16 cellular contexts compared by ENCODE assay signal in the genomic region with DNA sequence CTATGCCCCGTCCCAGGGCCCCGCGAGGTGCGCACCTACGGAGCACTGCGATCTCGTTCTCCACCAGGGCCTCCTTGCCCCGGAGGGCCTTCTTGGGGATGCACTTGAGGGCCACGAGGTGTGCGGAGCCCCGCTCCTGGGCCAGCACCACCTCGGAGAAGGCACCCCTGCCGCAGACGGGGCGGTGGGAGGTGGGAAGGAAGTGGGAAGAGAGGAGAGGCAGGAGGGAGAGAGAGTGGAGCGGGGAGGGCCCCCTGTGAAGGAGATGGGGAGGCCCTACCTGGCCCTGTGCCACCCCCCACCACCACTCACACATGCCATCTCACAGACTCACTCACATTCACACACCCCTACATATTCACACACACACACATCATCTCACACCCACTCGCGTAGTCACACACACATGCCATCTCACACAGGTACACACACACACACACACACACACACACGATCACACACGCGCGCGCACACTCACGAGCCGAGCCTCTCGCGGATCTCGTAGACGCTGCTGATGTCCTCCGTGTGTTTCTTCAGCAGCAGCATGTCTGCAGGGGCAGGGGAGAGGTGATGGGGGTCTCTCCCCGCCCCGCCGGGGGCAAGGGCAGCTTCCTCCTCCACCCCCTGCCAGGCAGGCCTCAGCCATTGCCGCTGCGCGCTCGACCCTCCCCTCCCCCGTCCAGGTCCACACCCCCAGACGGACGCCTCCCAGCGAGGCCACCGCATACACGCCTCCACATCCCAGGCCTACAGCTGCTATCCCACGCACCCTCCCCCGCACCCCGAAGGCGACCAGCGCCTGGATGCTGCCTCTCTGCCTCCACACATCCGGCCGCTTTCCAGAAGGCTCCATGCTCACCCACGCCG. TPM values are rescaled to one million over a fixed set of nuclear protein-coding genes. Genes with fewer than 3 reads are reported as not detected.
A peak's percentile ranks its signal among the peaks of the same experiment; 100 is the strongest.
DNase-seq lines count a peak whose midpoint lies in the region; ATAC-seq, FAIRE-seq and TF ChIP-seq lines count a peak whose summit lies in the region.
"Had no signal": no experiment of that assay in that cellular context is flagged by ENCODE, and none has a peak within 500 bp of the region (broad histone marks: within the 10 kb centered on the region; RNA-seq: fewer than 3 reads in every experiment).

No MANE protein-coding gene starts in this region.

- no peak for TF ChIP-seq EP300 in K562 (IDR thresholded peaks at IDR 0.05; ENCODE audit: low read length)

- TF ChIP-seq RAD21 in K562 (CRISPR knock-in tag; conservative IDR thresholded peaks at IDR 0.05 in 1 of 2, IDR thresholded peaks at IDR 0.05 in 1 of 2): no peak

- no peak for DNase-seq in left ventricle myocardium inferior
- DNase-seq in left ventricle myocardium superior: no peak
- DNase-seq in K562 (ENCODE audit: extremely low read depth in 1 of 4, low spot score in 3 of 4): peak; percentile 38 to 72 (median 58)
- peak; percentile 19 to 39 for DNase-seq in mesothelial cell of epicardium (ENCODE audit: low spot score in 2 of 2, unreplicated experiment in 2 of 2)
- no peak for DNase-seq in urothelium cell line (ENCODE audit: low spot score)
- no peak for DNase-seq in DMS53 (lab: John Stamatoyannopoulos, UW)
- no peak for DNase-seq in activated effector memory CD4-positive, alpha-beta T cell treated with anti-CD3 and anti-CD28 coated beads, Interleukin-2, amount 50 U/mL, for 16 hours
- DNase-seq: activated CD8-positive, alpha-beta memory T cell treated with anti-CD3 and anti-CD28 coated beads, Interleukin-2, amount 10 ng/mL, durations not matched to agents 7 days and 5 days; NCI-H1092 treated with DMSO at 0.1 percent for 48 hours; NCI-H345 had no signal

- FAIRE-seq in K562 (lab: Jason Lieb, UNC) (peak; percentile 6), urothelium cell line (lab: Jason Lieb, UNC) (peak; percentile 81)
- FAIRE-seq: colon had no signal

- CTCF ChIA-PET in K562 (lab: Yijun Ruan, JAX; ENCODE audit: low intra/inter-chr PET ratio): no interaction called here

- POLR2A ChIA-PET in K562 (lab: Yijun Ruan, JAX): no interaction called here

- H3K4me3 Mint-ChIP-seq in mesothelial cell of epicardium: peak overlapping the region; percentile 55
- H3K4me3 Mint-ChIP-seq: activated CD8-positive, alpha-beta memory T cell treated with anti-CD3 and anti-CD28 coated beads, Interleukin-2, amount 10 ng/mL, durations not matched to agents 7 days and 5 days had no signal

- no TSS peak for BruUV-seq in K562 (replicated peaks; lab: Mats Ljungman, UMichigan)

- no peak for TF ChIP-seq CTCF in left ventricle myocardium inferior (IDR thresholded peaks at IDR 0.05; ENCODE audit: borderline replicate concordance)
- TF ChIP-seq CTCF in K562 (IDR thresholded peaks at IDR 0.05 in 2 of 3, conservative IDR thresholded peaks at IDR 0.05 in 1 of 3; ENCODE audit: insufficient read depth in 2 of 3, low read depth in 1 of 3, low read length in 3 of 3): no peak
- TF ChIP-seq CTCF in mesothelial cell of epicardium (IDR thresholded peaks at IDR 0.05; ENCODE audit: unreplicated experiment): no peak

- no peaks in the 10 kb centered on the region for H4K20me1 ChIP-seq in K562 (replicated peaks; ENCODE audit: control insufficient read depth, insufficient read depth, low read length)

- peak overlapping the region; percentile 69 for H3K4me2 ChIP-seq in K562 (ENCODE audit: insufficient read depth, low read length)
- H3K4me2 ChIP-seq: hepatocyte had no signal

- H3K9me3 ChIP-seq in left ventricle myocardium inferior (replicated peaks) (no peaks in the 10 kb centered on the region), K562 (replicated peaks; ENCODE audit: control insufficient read depth, insufficient read depth, low read depth, low read length) (no peaks in the 10 kb centered on the region)
- H3K9me3 ChIP-seq: SJSA1 had no signal

- H3K4me3 ChIP-seq in left ventricle myocardium inferior (peak overlapping the region; percentile 14), K562 (no peak overlapping the region; the same call in 1 of the 2 replicates)
- H3K4me3 ChIP-seq: hepatocyte, SJSA1, skin epidermis had no signal

- H3K27ac ChIP-seq in left ventricle myocardium inferior (replicated peaks) (no peak overlapping the region), K562 (ENCODE audit: extremely low read depth, low read depth, low read length) (peak overlapping the region; percentile 19; the same call in 1 of the 3 replicates)
- H3K27ac ChIP-seq: hepatocyte, SJSA1, skin epidermis had no signal

- peaks cover 29% of the 10 kb centered on the region for H3K27me3 Mint-ChIP-seq in mesothelial cell of epicardium (ENCODE audit: low read depth)

- H3K36me3 Mint-ChIP-seq in mesothelial cell of epicardium: peaks cover 2% of the 10 kb centered on the region
- H3K36me3 Mint-ChIP-seq: activated CD8-positive, alpha-beta memory T cell treated with anti-CD3 and anti-CD28 coated beads, Interleukin-2, amount 10 ng/mL, durations not matched to agents 7 days and 5 days had no signal

- H3K4me1 Mint-ChIP-seq in mesothelial cell of epicardium: peaks cover 9% of the 10 kb centered on the region

- no peak for TF ChIP-seq POLR2A in K562 (conservative IDR thresholded peaks at IDR 0.05)

- no peaks in the 10 kb centered on the region for H3K4me1 ChIP-seq in left ventricle myocardium inferior
- peaks cover 28 to 60% of the 10 kb centered on the region in 2 experiments for H3K4me1 ChIP-seq in K562 (replicated peaks in 1 of 2; ENCODE audit: control insufficient read depth in 2 of 2, insufficient read depth in 2 of 2, low read length in 2 of 2)
- H3K4me1 ChIP-seq: SJSA1 had no signal

- no peaks in the 10 kb centered on the region for H3K36me3 ChIP-seq in left ventricle myocardium inferior
- no peaks in the 10 kb centered on the region for H3K36me3 ChIP-seq in K562 (ENCODE audit: control insufficient read depth, insufficient read depth, low read length)
- H3K36me3 ChIP-seq: SJSA1 had no signal

- in situ Hi-C loops in K562 (cut with MboI): no loop called here

- peak overlapping the region in 1 of 2 experiments; percentile 68; a peak in 1 of 4 replicates for H3K9ac ChIP-seq in K562 (ENCODE audit: insufficient read depth in 1 of 2, low read depth in 2 of 2, low read length in 2 of 2)

- intact Hi-C loops in left ventricle myocardium inferior (cut with micrococcal nuclease): no loop called here
- intact Hi-C loops in left ventricle myocardium superior (cut with micrococcal nuclease): no loop called here
- intact Hi-C loops in K562 (cut with micrococcal nuclease): no loop called here

- H3K27ac Mint-ChIP-seq in mesothelial cell of epicardium: no peak overlapping the region
- H3K27ac Mint-ChIP-seq: activated CD8-positive, alpha-beta memory T cell treated with anti-CD3 and anti-CD28 coated beads, Interleukin-2, amount 10 ng/mL, durations not matched to agents 7 days and 5 days had no signal

- H3K9me3 Mint-ChIP-seq in mesothelial cell of epicardium: peaks cover 3% of the 10 kb centered on the region

- H3K27me3 ChIP-seq in left ventricle myocardium inferior (ENCODE audit: low read depth): peaks cover 20% of the 10 kb centered on the region
- H3K27me3 ChIP-seq in K562 (ENCODE audit: control insufficient read depth in 2 of 2, insufficient read depth in 2 of 2, low read length in 2 of 2): no peaks in the 10 kb centered on the region

- H3K9me1 ChIP-seq in K562 (ENCODE audit: control insufficient read depth, insufficient read depth, low read length): no peaks in the 10 kb centered on the region

- no peaks in the 10 kb centered on the region; the same call in 2 of the 3 replicates for H3K79me2 ChIP-seq in K562 (ENCODE audit: control insufficient read depth, insufficient read depth, low read length)
- H3K79me2 ChIP-seq: hepatocyte had no signal

- ATAC-seq in left ventricle myocardium superior (no peak), K562 (peak; percentile 27), HG03457 (IDR thresholded peaks at IDR 0.05; ENCODE audit: unreplicated experiment) (no peak)
- ATAC-seq: activated CD8-positive, alpha-beta memory T cell treated with anti-CD3 and anti-CD28 coated beads, Interleukin-2, amount 10 ng/mL, durations not matched to agents 7 days and 5 days had no signal

- WGBS in K562 (ENCODE audit: insufficient coverage, low coverage, missing lambda C conversion rate): 62% methylated on average over 10 of the region's 52 CpGs

- peak overlapping the region; percentile 66 for H2AFZ ChIP-seq in K562 (ENCODE audit: low read depth, low read length)
- H2AFZ ChIP-seq: hepatocyte had no signal

RNA-seq across cellular contexts. Expression of a gene that starts 0.8 kb away (rescaled TPM):
- total RNA-seq in left ventricle myocardium inferior (6.1 TPM), left ventricle myocardium superior (14.5 TPM), K562 (2014; rRNA removed) (1.3 and 1.4 TPM in 2 replicates), K562 (2014; rRNA removed; fragmentation: Illumina TruSeq; extraction: Trizol) (0.25 and 0.48 TPM in 2 replicates), K562 (2015; rRNA removed; fragmentation: Illumina TruSeq; extraction: Trizol) (0.51 and 0.79 TPM in 2 replicates), K562 (2021) (1.9 and 2.2 TPM in 2 replicates), mesothelial cell of epicardium (28.2 to 35.1 TPM (median 28.5 TPM) in 3 replicates)
- total RNA-seq in K562 (2011; cell fraction: chromatin; rRNA removed; ENCODE audit: low replicate concordance): 17.5 and 43.4 TPM in 2 replicates
- total RNA-seq in K562 (2011; cell fraction: nucleolus; rRNA removed): 37.0 TPM in 2 replicates
- 18.2 and 26.2 TPM in 2 replicates for total RNA-seq in K562 (2011; cell fraction: nucleoplasm; rRNA removed)
- polyA plus RNA-seq in K562 (2011; rRNA removed) (7.5 and 23.6 TPM in 2 replicates), K562 (2014; fragmentation: Illumina TruSeq; extraction: Trizol) (1.0 and 1.2 TPM in 2 replicates), K562 (2014; fragmentation: Nextera tagmentation; extraction: Ambion mirVana) (under 1 TPM in 1 of 2 experiments, not detected in 1; 0.13 TPM), K562 (2014; rRNA removed) (1.7 and 2.5 TPM in 2 replicates)
- 10.0 and 17.5 TPM in 2 replicates for polyA plus RNA-seq in K562 (2011; cell fraction: cytosol; rRNA removed)
- 100 and 212 TPM in 2 replicates for polyA plus RNA-seq in K562 (2011; cell fraction: nucleus; rRNA removed)
- 6.0 and 17.0 TPM in 2 replicates for polyA plus RNA-seq in K562 (2012)
- 3.5 and 6.7 TPM in 2 replicates for polyA minus RNA-seq in K562 (2011; rRNA and poly(A)+ RNA removed)
- polyA minus RNA-seq in K562 (2011; cell fraction: cytosol; rRNA and poly(A)+ RNA removed): 2.9 and 11.2 TPM in 2 replicates
- 20.6 and 48.3 TPM in 2 replicates for polyA minus RNA-seq in K562 (2011; cell fraction: nucleus; rRNA and poly(A)+ RNA removed)
- total RNA-seq: activated CD8-positive, alpha-beta memory T cell treated with anti-CD3 and anti-CD28 coated beads, Interleukin-2, amount 10 ng/mL, durations not matched to agents 7 days and 5 days; SJSA1 had no signal

RNA-seq across cellular contexts. Expression of a gene that starts 15.0 kb away (rescaled TPM):
- total RNA-seq in left ventricle myocardium inferior: 229 TPM
- 208 TPM for total RNA-seq in left ventricle myocardium superior
- 456 and 1,096 TPM in 2 replicates for total RNA-seq in K562 (2011; cell fraction: chromatin; rRNA removed; ENCODE audit: low replicate concordance)
- total RNA-seq in K562 (2011; cell fraction: nucleolus; rRNA removed): 646 and 663 TPM in 2 replicates
- total RNA-seq in K562 (2011; cell fraction: nucleoplasm; rRNA removed): 500 and 510 TPM in 2 replicates
- total RNA-seq in K562 (2014; rRNA removed): 29.6 and 45.6 TPM in 2 replicates
- total RNA-seq in K562 (2014; rRNA removed; fragmentation: Illumina TruSeq; extraction: Trizol): 24.7 and 34.3 TPM in 2 replicates
- total RNA-seq in K562 (2015; rRNA removed; fragmentation: Illumina TruSeq; extraction: Trizol): 30.3 and 31.0 TPM in 2 replicates
- total RNA-seq in K562 (2021): 122 and 144 TPM in 2 replicates
- polyA plus RNA-seq in K562 (2011; rRNA removed): 139 and 294 TPM in 2 replicates
- polyA plus RNA-seq in K562 (2011; cell fraction: cytosol; rRNA removed): 237 and 320 TPM in 2 replicates
- 1,046 and 1,667 TPM in 2 replicates for polyA plus RNA-seq in K562 (2011; cell fraction: nucleus; rRNA removed)
- 94.9 and 162 TPM in 2 replicates for polyA plus RNA-seq in K562 (2012)
- polyA plus RNA-seq in K562 (2014; fragmentation: Illumina TruSeq; extraction: Trizol): 73.5 and 87.0 TPM in 2 replicates
- 1 to 10 TPM in 1 of 2 experiments, under 1 TPM in 1; 0.68 to 1.7 TPM for polyA plus RNA-seq in K562 (2014; fragmentation: Nextera tagmentation; extraction: Ambion mirVana)
- 76.7 and 77.6 TPM in 2 replicates for polyA plus RNA-seq in K562 (2014; rRNA removed)
- 85.5 and 108 TPM in 2 replicates for polyA minus RNA-seq in K562 (2011; rRNA and poly(A)+ RNA removed)
- 134 and 269 TPM in 2 replicates for polyA minus RNA-seq in K562 (2011; cell fraction: cytosol; rRNA and poly(A)+ RNA removed)
- 124 and 281 TPM in 2 replicates for polyA minus RNA-seq in K562 (2011; cell fraction: nucleus; rRNA and poly(A)+ RNA removed)
- total RNA-seq in mesothelial cell of epicardium: 65.3 to 68.0 TPM (median 65.6 TPM) in 3 replicates
- total RNA-seq: OCI-LY7 had no signal

RNA-seq across cellular contexts. Expression of a gene that starts 25.8 kb away (rescaled TPM):
- total RNA-seq in left ventricle myocardium inferior (not detected), left ventricle myocardium superior (0.10 TPM), K562 (2014; rRNA removed) (10.6 and 17.8 TPM in 2 replicates), K562 (2014; rRNA removed; fragmentation: Illumina TruSeq; extraction: Trizol) (2.5 and 3.2 TPM in 2 replicates), K562 (2015; rRNA removed; fragmentation: Illumina TruSeq; extraction: Trizol) (4.6 and 5.2 TPM in 2 replicates), K562 (2021) (13.0 and 14.1 TPM in 2 replicates), mesothelial cell of epicardium (3.5 to 4.2 TPM (median 3.7 TPM) in 3 replicates)
- 2.3 and 6.4 TPM in 2 replicates for total RNA-seq in K562 (2011; cell fraction: chromatin; rRNA removed; ENCODE audit: low replicate concordance)
- total RNA-seq in K562 (2011; cell fraction: nucleolus; rRNA removed): 6.8 and 7.3 TPM in 2 replicates
- total RNA-seq in K562 (2011; cell fraction: nucleoplasm; rRNA removed): 3.4 and 3.9 TPM in 2 replicates
- polyA plus RNA-seq in K562 (2011; rRNA removed) (8.8 and 20.5 TPM in 2 replicates), K562 (2014; fragmentation: Illumina TruSeq; extraction: Trizol) (5.5 and 7.1 TPM in 2 replicates), K562 (2014; fragmentation: Nextera tagmentation; extraction: Ambion mirVana) (under 1 TPM; 0.11 to 0.31 TPM), K562 (2014; rRNA removed) (8.4 and 9.2 TPM in 2 replicates)
- 22.4 and 26.1 TPM in 2 replicates for polyA plus RNA-seq in K562 (2011; cell fraction: cytosol; rRNA removed)
- polyA plus RNA-seq in K562 (2011; cell fraction: nucleus; rRNA removed): 11.9 and 18.7 TPM in 2 replicates
- polyA plus RNA-seq in K562 (2012): 7.4 and 10.8 TPM in 2 replicates
- 5.2 and 5.5 TPM in 2 replicates for polyA minus RNA-seq in K562 (2011; rRNA and poly(A)+ RNA removed)
- polyA minus RNA-seq in K562 (2011; cell fraction: cytosol; rRNA and poly(A)+ RNA removed): 7.3 and 20.2 TPM in 2 replicates
- 2.7 and 6.7 TPM in 2 replicates for polyA minus RNA-seq in K562 (2011; cell fraction: nucleus; rRNA and poly(A)+ RNA removed)
- total RNA-seq: OCI-LY7 had no signal

RNA-seq across cellular contexts. Expression of a gene that starts 51.4 kb away (rescaled TPM):
- total RNA-seq in left ventricle myocardium inferior (80.8 TPM), left ventricle myocardium superior (91.6 TPM), K562 (2014; rRNA removed) (156 and 184 TPM in 2 replicates), K562 (2014; rRNA removed; fragmentation: Illumina TruSeq; extraction: Trizol) (206 and 225 TPM in 2 replicates), K562 (2015; rRNA removed; fragmentation: Illumina TruSeq; extraction: Trizol) (170 and 173 TPM in 2 replicates), K562 (2021) (261 and 262 TPM in 2 replicates), mesothelial cell of epicardium (116 to 121 TPM (median 118 TPM) in 3 replicates)
- total RNA-seq in K562 (2011; cell fraction: chromatin; rRNA removed; ENCODE audit: low replicate concordance): 194 and 313 TPM in 2 replicates
- total RNA-seq in K562 (2011; cell fraction: nucleolus; rRNA removed): 389 and 398 TPM in 2 replicates
- total RNA-seq in K562 (2011; cell fraction: nucleoplasm; rRNA removed): 299 and 322 TPM in 2 replicates
- polyA plus RNA-seq in K562 (2011; rRNA removed) (157 and 186 TPM in 2 replicates), K562 (2014; fragmentation: Illumina TruSeq; extraction: Trizol) (188 and 219 TPM in 2 replicates), K562 (2014; fragmentation: Nextera tagmentation; extraction: Ambion mirVana) (100 to 1,000 TPM; 562 to 683 TPM), K562 (2014; rRNA removed) (175 and 176 TPM in 2 replicates)
- 164 and 227 TPM in 2 replicates for polyA plus RNA-seq in K562 (2011; cell fraction: cytosol; rRNA removed)
- 115 and 116 TPM in 2 replicates for polyA plus RNA-seq in K562 (2011; cell fraction: nucleus; rRNA removed)
- 235 and 441 TPM in 2 replicates for polyA plus RNA-seq in K562 (2012)
- 177 and 181 TPM in 2 replicates for polyA minus RNA-seq in K562 (2011; rRNA and poly(A)+ RNA removed)
- 74.4 and 86.4 TPM in 2 replicates for polyA minus RNA-seq in K562 (2011; cell fraction: cytosol; rRNA and poly(A)+ RNA removed)
- polyA minus RNA-seq in K562 (2011; cell fraction: nucleus; rRNA and poly(A)+ RNA removed): 30.8 and 43.7 TPM in 2 replicates

RNA-seq across cellular contexts. Expression of a gene that starts 51.9 kb away (rescaled TPM):
- total RNA-seq in left ventricle myocardium inferior (16.0 TPM), left ventricle myocardium superior (16.5 TPM), K562 (2014; rRNA removed) (3.9 and 6.0 TPM in 2 replicates), K562 (2014; rRNA removed; fragmentation: Illumina TruSeq; extraction: Trizol) (0.80 and 1.4 TPM in 2 replicates), K562 (2015; rRNA removed; fragmentation: Illumina TruSeq; extraction: Trizol) (2.8 and 3.1 TPM in 2 replicates), K562 (2021) (6.9 and 7.1 TPM in 2 replicates), mesothelial cell of epicardium (15.4 to 18.3 TPM (median 15.4 TPM) in 3 replicates)
- total RNA-seq in K562 (2011; cell fraction: chromatin; rRNA removed; ENCODE audit: low replicate concordance): 3.4 and 16.6 TPM in 2 replicates
- total RNA-seq in K562 (2011; cell fraction: nucleolus; rRNA removed): 12.9 and 17.3 TPM in 2 replicates
- 7.3 TPM in 2 replicates for total RNA-seq in K562 (2011; cell fraction: nucleoplasm; rRNA removed)
- polyA plus RNA-seq in K562 (2011; rRNA removed) (1.6 and 3.8 TPM in 2 replicates), K562 (2014; fragmentation: Illumina TruSeq; extraction: Trizol) (2.2 and 3.5 TPM in 2 replicates), K562 (2014; fragmentation: Nextera tagmentation; extraction: Ambion mirVana) (under 1 TPM; 0.07 to 0.18 TPM), K562 (2014; rRNA removed) (3.8 and 5.2 TPM in 2 replicates)
- polyA plus RNA-seq in K562 (2011; cell fraction: cytosol; rRNA removed): 2.8 and 5.5 TPM in 2 replicates
- polyA plus RNA-seq in K562 (2011; cell fraction: nucleus; rRNA removed): 8.7 and 16.4 TPM in 2 replicates
- 6.3 and 9.6 TPM in 2 replicates for polyA plus RNA-seq in K562 (2012)
- polyA minus RNA-seq in K562 (2011; rRNA and poly(A)+ RNA removed): 1.8 and 2.6 TPM in 2 replicates
- polyA minus RNA-seq in K562 (2011; cell fraction: cytosol; rRNA and poly(A)+ RNA removed): 4.3 and 4.4 TPM in 2 replicates
- 7.9 and 8.4 TPM in 2 replicates for polyA minus RNA-seq in K562 (2011; cell fraction: nucleus; rRNA and poly(A)+ RNA removed)

Comparison
In these comparisons a context has a peak if more than half of its experiments do, and no peak if none do; other contexts are left out.
1. DNase-seq: peak in K562 (4 of 4) and mesothelial cell of epicardium (2 of 2); none in left ventricle myocardium inferior (single experiment), left ventricle myocardium superior (single experiment), urothelium cell line (single experiment), DMS53 (single experiment) and activated effector memory CD4-positive, alpha-beta T cell treated with anti-CD3 and anti-CD28 coated beads, Interleukin-2, amount 50 U/mL, for 16 hours (single experiment).